ENCODE assay signal across 1 cellular context in genomic region chr19:10231624-10232228, GRCh38.
TF ChIP-seq lines count a peak whose summit lies in the region.

No MANE protein-coding gene starts in this region.

TF ChIP-seq in HCT116, 20 proteins besides CTCF, POLR2A, EP300 and RAD21 (continued from another document):
- TF ChIP-seq, protein P1, sequence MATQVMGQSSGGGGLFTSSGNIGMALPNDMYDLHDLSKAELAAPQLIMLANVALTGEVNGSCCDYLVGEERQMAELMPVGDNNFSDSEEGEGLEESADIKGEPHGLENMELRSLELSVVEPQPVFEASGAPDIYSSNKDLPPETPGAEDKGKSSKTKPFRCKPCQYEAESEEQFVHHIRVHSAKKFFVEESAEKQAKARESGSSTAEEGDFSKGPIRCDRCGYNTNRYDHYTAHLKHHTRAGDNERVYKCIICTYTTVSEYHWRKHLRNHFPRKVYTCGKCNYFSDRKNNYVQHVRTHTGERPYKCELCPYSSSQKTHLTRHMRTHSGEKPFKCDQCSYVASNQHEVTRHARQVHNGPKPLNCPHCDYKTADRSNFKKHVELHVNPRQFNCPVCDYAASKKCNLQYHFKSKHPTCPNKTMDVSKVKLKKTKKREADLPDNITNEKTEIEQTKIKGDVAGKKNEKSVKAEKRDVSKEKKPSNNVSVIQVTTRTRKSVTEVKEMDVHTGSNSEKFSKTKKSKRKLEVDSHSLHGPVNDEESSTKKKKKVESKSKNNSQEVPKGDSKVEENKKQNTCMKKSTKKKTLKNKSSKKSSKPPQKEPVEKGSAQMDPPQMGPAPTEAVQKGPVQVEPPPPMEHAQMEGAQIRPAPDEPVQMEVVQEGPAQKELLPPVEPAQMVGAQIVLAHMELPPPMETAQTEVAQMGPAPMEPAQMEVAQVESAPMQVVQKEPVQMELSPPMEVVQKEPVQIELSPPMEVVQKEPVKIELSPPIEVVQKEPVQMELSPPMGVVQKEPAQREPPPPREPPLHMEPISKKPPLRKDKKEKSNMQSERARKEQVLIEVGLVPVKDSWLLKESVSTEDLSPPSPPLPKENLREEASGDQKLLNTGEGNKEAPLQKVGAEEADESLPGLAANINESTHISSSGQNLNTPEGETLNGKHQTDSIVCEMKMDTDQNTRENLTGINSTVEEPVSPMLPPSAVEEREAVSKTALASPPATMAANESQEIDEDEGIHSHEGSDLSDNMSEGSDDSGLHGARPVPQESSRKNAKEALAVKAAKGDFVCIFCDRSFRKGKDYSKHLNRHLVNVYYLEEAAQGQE (IDR thresholded peaks at IDR 0.05; ENCODE audit: low read depth): no peak
- TF ChIP-seq SP1 (IDR thresholded peaks at IDR 0.05; ENCODE audit: low read depth) (no peak), EZH2phosphoT487 (IDR thresholded peaks at IDR 0.05; ENCODE audit: borderline replicate concordance) (no peak), SIN3A (IDR thresholded peaks at IDR 0.05; ENCODE audit: low read depth) (no peak), JUND (IDR thresholded peaks at IDR 0.05) (no peak), SRF (IDR thresholded peaks at IDR 0.05; ENCODE audit: low read depth) (no peak), POLR2AphosphoS5 (IDR thresholded peaks at IDR 0.05; ENCODE audit: low read depth, low read length) (no peak), ZFX (IDR thresholded peaks at IDR 0.05) (no peak), FOSL1 (IDR thresholded peaks at IDR 0.05; ENCODE audit: low read depth) (no peak), ELF1 (IDR thresholded peaks at IDR 0.05; ENCODE audit: borderline replicate concordance, low read depth) (no peak), TCF7L2 (IDR thresholded peaks at IDR 0.05; ENCODE audit: borderline replicate concordance, extremely low read depth, insufficient read depth, insufficient read length) (no peak)
- TF ChIP-seq, protein P2, sequence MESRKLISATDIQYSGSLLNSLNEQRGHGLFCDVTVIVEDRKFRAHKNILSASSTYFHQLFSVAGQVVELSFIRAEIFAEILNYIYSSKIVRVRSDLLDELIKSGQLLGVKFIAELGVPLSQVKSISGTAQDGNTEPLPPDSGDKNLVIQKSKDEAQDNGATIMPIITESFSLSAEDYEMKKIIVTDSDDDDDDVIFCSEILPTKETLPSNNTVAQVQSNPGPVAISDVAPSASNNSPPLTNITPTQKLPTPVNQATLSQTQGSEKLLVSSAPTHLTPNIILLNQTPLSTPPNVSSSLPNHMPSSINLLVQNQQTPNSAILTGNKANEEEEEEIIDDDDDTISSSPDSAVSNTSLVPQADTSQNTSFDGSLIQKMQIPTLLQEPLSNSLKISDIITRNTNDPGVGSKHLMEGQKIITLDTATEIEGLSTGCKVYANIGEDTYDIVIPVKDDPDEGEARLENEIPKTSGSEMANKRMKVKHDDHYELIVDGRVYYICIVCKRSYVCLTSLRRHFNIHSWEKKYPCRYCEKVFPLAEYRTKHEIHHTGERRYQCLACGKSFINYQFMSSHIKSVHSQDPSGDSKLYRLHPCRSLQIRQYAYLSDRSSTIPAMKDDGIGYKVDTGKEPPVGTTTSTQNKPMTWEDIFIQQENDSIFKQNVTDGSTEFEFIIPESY (IDR thresholded peaks at IDR 0.05; ENCODE audit: extremely low read depth, insufficient replicate concordance, low read length): no peak
